Comparison of ENCODE assay signal across 10 cellular contexts in genomic region chr9:14343948-14344547, GRCh38. TPM values are rescaled to one million over a fixed set of nuclear protein-coding genes. Genes with fewer than 3 reads are reported as not detected.
DNase-seq lines count a peak whose midpoint lies in the region; ATAC-seq and TF ChIP-seq lines count a peak whose summit lies in the region.
"Had no signal": no experiment of that assay in that cellular context is flagged by ENCODE, and none has a peak within 500 bp of the region (broad histone marks: within the 10 kb centered on the region; RNA-seq: fewer than 3 reads in every experiment).

No MANE protein-coding gene starts in this region.

- H4K8ac ChIP-seq in mesendoderm (ENCODE audit: low read depth, low read length): no peak overlapping the region

- H3K27ac Mint-ChIP-seq in stimulated activated naive CD8-positive, alpha-beta T cell treated with anti-CD3 and anti-CD28 coated beads, Interleukin-15, amount 100 ng/mL, for 72 hours: no peak overlapping the region
- H3K27ac Mint-ChIP-seq in stimulated activated memory B cell treated with anti-CD40 and anti-IgM and Interleukin-4, amounts not matched to agents 10 μg/mL and 1 μg/mL and 100 μg/mL, for 72 hours: no peak overlapping the region

- no peak overlapping the region for H2BK120ac ChIP-seq in mesendoderm (ENCODE audit: low read depth, low read length)

- WGBS in mesendoderm (ENCODE audit: extremely low coverage, insufficient coverage, low lambda C conversion rate): no CpG with 5 or more reads among the region's 7 CpGs
- 5 to 6% methylated on average over 7 of the region's 7 CpGs for WGBS in aorta, 2 donors

- no peak for TF ChIP-seq CTCF in fibroblast of lung (conservative IDR thresholded peaks at IDR 0.05 in 1 of 2, IDR thresholded peaks at IDR 0.05 in 1 of 2; ENCODE audit: low read depth in 1 of 2, low read length in 2 of 2)

- peak overlapping the region in 3 of 4 experiments; percentile 27 to 31 (median 29) for H3K4me3 ChIP-seq in fibroblast of lung (replicated peaks in 1 of 4; ENCODE audit: control extremely low read depth in 1 of 4, insufficient read depth in 1 of 4, low read depth in 3 of 4, low read length in 4 of 4)
- no peak overlapping the region for H3K4me3 ChIP-seq in mesendoderm (ENCODE audit: low read length)
- peak overlapping the region; percentile 15 to 56 for H3K4me3 ChIP-seq in aorta (ENCODE audit: low read length in 2 of 2)

- H3K23ac ChIP-seq in mesendoderm (ENCODE audit: low read length): no peak overlapping the region

- peak; percentile 42 for ATAC-seq in stimulated activated naive CD8-positive, alpha-beta T cell treated with anti-CD3 and anti-CD28 coated beads, Interleukin-15, amount 100 ng/mL, for 72 hours
- ATAC-seq in stimulated activated naive CD8-positive, alpha-beta T cell treated with anti-CD3 and anti-CD28 coated beads, Interleukin-15, Interleukin-2, amounts not matched to agents 100 U/mL and 50 U/mL, for 24 hours: no peak
- ATAC-seq in aorta (ENCODE audit: low FRiP score): no peak
- no peak for ATAC-seq in stimulated activated memory B cell treated with anti-CD40 and anti-IgM and Interleukin-4, amounts not matched to agents 10 μg/mL and 1 μg/mL and 100 μg/mL, for 72 hours

- no peaks in the 10 kb centered on the region for H3K4me1 ChIP-seq in fibroblast of lung (ENCODE audit: control insufficient read depth, extremely low read depth, insufficient read depth, low read length)
- H3K4me1 ChIP-seq in mesendoderm (ENCODE audit: control insufficient read depth, low read depth, low read length): no peaks in the 10 kb centered on the region
- H3K4me1 ChIP-seq in aorta (ENCODE audit: control insufficient read depth in 1 of 2, insufficient read depth in 2 of 2, low read length in 2 of 2): peaks cover 0 to 12% of the 10 kb centered on the region in 2 donors

- no peaks in the 10 kb centered on the region for H3K36me3 Mint-ChIP-seq in stimulated activated memory B cell treated with anti-CD40 and anti-IgM and Interleukin-4, amounts not matched to agents 10 μg/mL and 1 μg/mL and 100 μg/mL, for 72 hours

- H3K4me2 ChIP-seq in fibroblast of lung (ENCODE audit: extremely low read depth, insufficient read depth, low read length) (peak overlapping the region; percentile 82), mesendoderm (ENCODE audit: low read length) (no peak overlapping the region)

- H3K36me3 ChIP-seq in fibroblast of lung (ENCODE audit: control insufficient read depth, insufficient read depth, low read length): no peaks in the 10 kb centered on the region
- no peaks in the 10 kb centered on the region for H3K36me3 ChIP-seq in mesendoderm (ENCODE audit: control insufficient read depth, insufficient read depth, low read length)
- H3K36me3 ChIP-seq in aorta (ENCODE audit: control insufficient read depth in 1 of 2, insufficient read depth in 2 of 2, low read length in 1 of 2): no peaks in the 10 kb centered on the region

- H3K9me3 Mint-ChIP-seq in stimulated activated naive CD8-positive, alpha-beta T cell treated with anti-CD3 and anti-CD28 coated beads, Interleukin-15, amount 100 ng/mL, for 72 hours: no peaks in the 10 kb centered on the region
- no peaks in the 10 kb centered on the region for H3K9me3 Mint-ChIP-seq in stimulated activated memory B cell treated with anti-CD40 and anti-IgM and Interleukin-4, amounts not matched to agents 10 μg/mL and 1 μg/mL and 100 μg/mL, for 72 hours
- H3K9me3 Mint-ChIP-seq: neural crest cell had no signal

- peaks cover 8% of the 10 kb centered on the region for H3K27me3 Mint-ChIP-seq in stimulated activated naive CD8-positive, alpha-beta T cell treated with anti-CD3 and anti-CD28 coated beads, Interleukin-15, amount 100 ng/mL, for 72 hours
- H3K27me3 Mint-ChIP-seq in stimulated activated memory B cell treated with anti-CD40 and anti-IgM and Interleukin-4, amounts not matched to agents 10 μg/mL and 1 μg/mL and 100 μg/mL, for 72 hours: peaks cover 9% of the 10 kb centered on the region

- no peak overlapping the region for H3K9ac ChIP-seq in fibroblast of lung (ENCODE audit: insufficient read depth, low read length)
- no peak overlapping the region for H3K9ac ChIP-seq in mesendoderm (ENCODE audit: low read length)

- DNase-seq in stimulated activated naive CD8-positive, alpha-beta T cell treated with anti-CD3 and anti-CD28 coated beads, Interleukin-15, amount 100 ng/mL, for 72 hours: no peak
- DNase-seq in stimulated activated naive CD8-positive, alpha-beta T cell treated with anti-CD3 and anti-CD28 coated beads, Interleukin-15, Interleukin-2, amounts not matched to agents 100 U/mL and 50 U/mL, for 24 hours: no peak
- DNase-seq in fibroblast of lung (ENCODE audit: low read depth in 2 of 2): no peak
- no peak for DNase-seq in mesendoderm
- DNase-seq in aorta: peak in 1 of 2 donors; percentile 78
- DNase-seq in stimulated activated CD8-positive, alpha-beta memory T cell treated with anti-CD3 and anti-CD28 coated beads, Interleukin-4, amount 100 ng/mL, for 48 hours: no peak
- no peak for DNase-seq in activated CD4-positive, CD25-positive, alpha-beta regulatory T cell treated with anti-CD3 and anti-CD28 coated beads, Interleukin-2, amount 50 U/mL, for 72 hours
- DNase-seq: activated effector memory CD4-positive, alpha-beta T cell treated with Interleukin-2 at 50 U/mL for 16 hours had no signal

- H3K27ac ChIP-seq in fibroblast of lung (ENCODE audit: insufficient read depth, low read length) (no peak overlapping the region), mesendoderm (ENCODE audit: low read depth, low read length) (no peak overlapping the region), aorta (ENCODE audit: low read depth in 1 of 2, low read length in 2 of 2) (peak overlapping the region; percentile 56 to 61)

- H2BK5ac ChIP-seq in mesendoderm (ENCODE audit: low read length): no peak overlapping the region

- H2AK5ac ChIP-seq in mesendoderm (ENCODE audit: low read length): no peak overlapping the region

- H3K9me3 ChIP-seq in fibroblast of lung (ENCODE audit: control insufficient read depth, insufficient read depth, low read depth, low read length) (no peaks in the 10 kb centered on the region), aorta (ENCODE audit: control insufficient read depth, low read length) (no peaks in the 10 kb centered on the region)

- intact Hi-C loops in aorta (cut with DNase I): no loop called here

- H3K27me3 ChIP-seq in fibroblast of lung (ENCODE audit: control insufficient read depth, insufficient read depth, low read length) (peaks cover 69% of the 10 kb centered on the region), mesendoderm (ENCODE audit: insufficient read depth, low read length, poor library complexity) (peaks cover 5% of the 10 kb centered on the region), aorta (ENCODE audit: control insufficient read depth in 1 of 2, insufficient read depth in 2 of 2, low read length in 1 of 2) (no peaks in the 10 kb centered on the region)

- peaks cover 20% of the 10 kb centered on the region for H3K4me1 Mint-ChIP-seq in stimulated activated naive CD8-positive, alpha-beta T cell treated with anti-CD3 and anti-CD28 coated beads, Interleukin-15, amount 100 ng/mL, for 72 hours
- H3K4me1 Mint-ChIP-seq in stimulated activated memory B cell treated with anti-CD40 and anti-IgM and Interleukin-4, amounts not matched to agents 10 μg/mL and 1 μg/mL and 100 μg/mL, for 72 hours: peaks cover 4% of the 10 kb centered on the region

- H3K4ac ChIP-seq in mesendoderm (ENCODE audit: low read depth, low read length): no peak overlapping the region

- no peaks in the 10 kb centered on the region for H4K20me1 ChIP-seq in fibroblast of lung (ENCODE audit: control insufficient read depth, extremely low read depth, insufficient read depth, low read length)

- H3K18ac ChIP-seq in mesendoderm (ENCODE audit: low read length): no peak overlapping the region

- H3K79me1 ChIP-seq in mesendoderm (ENCODE audit: low read length): no peaks in the 10 kb centered on the region

- peak overlapping the region; percentile 68 for H3K56ac ChIP-seq in mesendoderm (ENCODE audit: low read length)

- no peak overlapping the region for H4K5ac ChIP-seq in mesendoderm (ENCODE audit: low read length)

- no peak overlapping the region for H2AFZ ChIP-seq in fibroblast of lung (ENCODE audit: low read length)

- no peak overlapping the region for H2BK15ac ChIP-seq in mesendoderm (replicated peaks; ENCODE audit: low read depth)

- no peaks in the 10 kb centered on the region for H3K79me2 ChIP-seq in fibroblast of lung (ENCODE audit: control insufficient read depth, insufficient read depth, low read length)
- H3K79me2 ChIP-seq in mesendoderm (ENCODE audit: control insufficient read depth, insufficient read depth, low read length): no peaks in the 10 kb centered on the region

- no peak overlapping the region for H3K4me3 Mint-ChIP-seq in stimulated activated naive CD8-positive, alpha-beta T cell treated with anti-CD3 and anti-CD28 coated beads, Interleukin-15, amount 100 ng/mL, for 72 hours
- no peak overlapping the region for H3K4me3 Mint-ChIP-seq in stimulated activated memory B cell treated with anti-CD40 and anti-IgM and Interleukin-4, amounts not matched to agents 10 μg/mL and 1 μg/mL and 100 μg/mL, for 72 hours
- H3K4me3 Mint-ChIP-seq: neural crest cell had no signal

RNA-seq across cellular contexts. Expression of gene NFIB, which starts 30.1 kb away (rescaled TPM):
- total RNA-seq in fibroblast of lung (36.3 and 56.0 TPM in 2 replicates), aorta (100 to 1,000 TPM; 160 to 278 TPM)
- polyA plus RNA-seq in fibroblast of lung (29.3 and 46.5 TPM in 2 replicates), aorta (10 to 100 TPM; 10.8 to 17.6 TPM)
- 17.0 and 20.4 TPM in 2 replicates for polyA plus RNA-seq in fibroblast of lung (2012)
- 69.4 and 157 TPM in 2 replicates for polyA minus RNA-seq in fibroblast of lung (ENCODE audit: low replicate concordance)
- 1.8 TPM for polyA plus RNA-seq in mesendoderm (2013, experiment 1 of 2)
- polyA plus RNA-seq in mesendoderm (2013, experiment 2 of 2): 1.5 TPM

Comparison
In these comparisons a context has a peak if more than half of its experiments do, and no peak if none do; other contexts are left out.
1. H3K27ac ChIP-seq: peak in aorta (2 of 2); none in fibroblast of lung (single experiment) and mesendoderm (single experiment).